In genomic region chr22:19125474-19126308, GRCh38 we compare ENCODE assay signal across 1 cellular context.
TF ChIP-seq lines count a peak whose summit lies in the region.

No MANE protein-coding gene starts in this region.

TF ChIP-seq in IMR-90, 13 proteins besides CTCF, POLR2A, EP300 and RAD21:
- TF ChIP-seq NFE2L2 (IDR thresholded peaks at IDR 0.05; ENCODE audit: low read depth, low read length) (no peak), RFX5 (IDR thresholded peaks at IDR 0.05; ENCODE audit: low read depth, low read length) (no peak), CEBPB (IDR thresholded peaks at IDR 0.05; ENCODE audit: low read depth, low read length) (peak; percentile 23; the same call in 1 of the 2 replicates)
